Comparison of ENCODE assay signal across 5 cellular contexts in the genomic region with DNA sequence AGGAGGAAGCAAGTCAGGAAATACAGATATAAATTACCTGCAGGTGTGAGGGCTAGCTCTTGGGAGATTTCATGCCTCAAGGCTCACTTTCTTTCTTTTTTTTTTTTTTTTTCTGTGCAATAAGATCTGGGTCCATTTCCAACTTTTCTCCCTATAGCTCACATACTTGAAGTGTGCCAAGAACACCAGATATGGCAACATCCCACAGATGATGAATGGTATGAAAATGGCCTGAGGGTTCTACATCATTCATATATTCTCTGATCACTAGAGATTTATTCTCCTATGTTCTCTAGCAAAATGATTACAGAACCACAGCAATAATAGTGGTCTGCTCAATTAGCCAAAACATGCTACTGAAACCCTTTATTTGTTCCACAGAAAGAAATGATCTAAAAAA.
"Had no signal": no experiment of that assay in that cellular context is flagged by ENCODE, and none has a peak within 500 bp of the region (broad histone marks: within the 10 kb centered on the region; RNA-seq: fewer than 3 reads in every experiment).

No MANE protein-coding gene starts in this region.

- DNase-seq: GM23248, GOT3, H7, HFFc6, IMR-90 had no signal
